8 cellular contexts compared by ENCODE assay signal in the genomic region with DNA sequence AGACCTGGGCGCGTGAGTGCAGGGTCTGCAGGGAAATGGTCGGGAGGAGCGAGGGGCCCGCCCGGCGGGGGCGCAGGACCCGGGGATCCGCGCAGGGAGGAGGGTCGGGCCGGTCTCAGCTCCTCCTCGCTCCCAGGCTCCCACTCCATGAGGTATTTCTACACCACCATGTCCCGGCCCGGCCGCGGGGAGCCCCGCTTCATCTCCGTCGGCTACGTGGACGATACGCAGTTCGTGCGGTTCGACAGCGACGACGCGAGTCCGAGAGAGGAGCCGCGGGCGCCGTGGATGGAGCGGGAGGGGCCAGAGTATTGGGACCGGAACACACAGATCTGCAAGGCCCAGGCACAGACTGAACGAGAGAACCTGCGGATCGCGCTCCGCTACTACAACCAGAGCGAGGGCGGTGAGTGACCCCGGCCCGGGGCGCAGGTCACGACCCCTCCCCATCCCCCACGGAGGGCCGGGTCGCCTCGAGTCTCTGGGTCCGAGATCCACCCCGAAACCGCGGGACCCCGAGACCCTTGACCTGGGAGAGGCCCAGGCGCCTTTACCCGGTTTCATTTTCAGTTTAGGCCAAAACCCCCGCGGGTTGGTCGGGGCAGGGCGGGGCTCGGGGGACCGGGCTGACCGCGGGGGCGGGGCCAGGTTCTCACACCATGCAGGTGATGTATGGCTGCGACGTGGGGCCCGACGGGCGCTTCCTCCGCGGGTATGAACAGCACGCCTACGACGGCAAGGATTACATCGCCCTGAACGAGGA. TPM values are rescaled to one million over a fixed set of nuclear protein-coding genes. Genes with fewer than 3 reads are reported as not detected.
DNase-seq lines count a peak whose midpoint lies in the region; ATAC-seq lines count a peak whose summit lies in the region.

No MANE protein-coding gene starts in this region.

- H4K5ac ChIP-seq in mesendoderm (ENCODE audit: low read length), result no peak overlapping the region

- peak overlapping the region; percentile 78 for H3K56ac ChIP-seq in mesendoderm (ENCODE audit: low read length)

- no peak overlapping the region for H2BK15ac ChIP-seq in mesendoderm (replicated peaks; ENCODE audit: low read depth)

- peak overlapping the region; percentile 92 for H2AFZ ChIP-seq in Karpas-422 (ENCODE audit: low read length)

- H3K27me3 ChIP-seq in Karpas-422 (ENCODE audit: low read length) (no peaks in the 10 kb centered on the region), mesendoderm (ENCODE audit: insufficient read depth, low read length, poor library complexity) (peaks cover 13% of the 10 kb centered on the region)
- no peaks in the 10 kb centered on the region for H3K27me3 ChIP-seq in effector memory CD4-positive, alpha-beta T cell (replicated peaks; ENCODE audit: control insufficient read depth, insufficient read depth, low read length, poor library complexity, severe bottlenecking)

- H3K4me2 ChIP-seq in Karpas-422 (ENCODE audit: low read depth, low read length, poor library complexity, severe bottlenecking), result peak overlapping the region; percentile 55
- peak overlapping the region; percentile 32 for H3K4me2 ChIP-seq in mesendoderm (ENCODE audit: low read length)

- H3K36me3 ChIP-seq in Karpas-422 (ENCODE audit: insufficient read depth, low read length), result no peaks in the 10 kb centered on the region
- H3K36me3 ChIP-seq in effector memory CD4-positive, alpha-beta T cell (ENCODE audit: control insufficient read depth, insufficient read depth, low read length), result no peaks in the 10 kb centered on the region
- no peaks in the 10 kb centered on the region for H3K36me3 ChIP-seq in mesendoderm (ENCODE audit: control insufficient read depth, insufficient read depth, low read length)

- peak overlapping the region; percentile 66 for H3K4me3 ChIP-seq in Karpas-422 (ENCODE audit: low read length)
- peak overlapping the region; percentile 74 for H3K4me3 ChIP-seq in effector memory CD4-positive, alpha-beta T cell (ENCODE audit: insufficient read depth, low read depth, low read length, poor library complexity, severe bottlenecking)
- peak overlapping the region; percentile 9 for H3K4me3 ChIP-seq in mesendoderm (ENCODE audit: low read length)

- ATAC-seq in GM21515 (IDR thresholded peaks at IDR 0.05; ENCODE audit: unreplicated experiment), result peak; percentile 76

- no peaks in the 10 kb centered on the region for H4K20me1 ChIP-seq in Karpas-422 (ENCODE audit: insufficient read depth, low read depth, low read length)

- peak overlapping the region; percentile 59 for H3K9ac ChIP-seq in Karpas-422 (ENCODE audit: low read length)
- H3K9ac ChIP-seq in mesendoderm (ENCODE audit: low read length), result peak overlapping the region; percentile 61

- H2BK5ac ChIP-seq in mesendoderm (ENCODE audit: low read length), result no peak overlapping the region

- WGBS in mesendoderm (ENCODE audit: extremely low coverage, insufficient coverage, low lambda C conversion rate), result no CpG with 5 or more reads among the region's 81 CpGs

- DNase-seq in Daoy (ENCODE audit: low read depth), result peak; percentile 64
- peak; percentile 49 for DNase-seq in Karpas-422
- peak; percentile 50 to 82 for DNase-seq in activated CD8-positive, alpha-beta memory T cell treated with anti-CD3 and anti-CD28 coated beads for 1 hour (ENCODE audit: extremely low read depth in 1 of 2, low read depth in 1 of 2)
- DNase-seq in effector memory CD4-positive, alpha-beta T cell, result peak; percentile 82 to 90 (median 90)
- DNase-seq in mesendoderm, result peak; percentile 29
- peak; percentile 37 for DNase-seq in stimulated activated CD8-positive, alpha-beta memory T cell treated with anti-CD3 and anti-CD28 coated beads, Interleukin-15, amount 100 ng/mL, for 24 hours (ENCODE audit: low read depth)
- DNase-seq in NCI-H187 treated with DMSO at 0.1 percent for 48 hours (lab: John Stamatoyannopoulos, UW), result no peak

- H3K27ac ChIP-seq in Karpas-422 (ENCODE audit: low read length), result no peak overlapping the region
- peak overlapping the region; percentile 93 for H3K27ac ChIP-seq in effector memory CD4-positive, alpha-beta T cell (ENCODE audit: insufficient read depth, low read length, poor library complexity, severe bottlenecking)
- no peak overlapping the region for H3K27ac ChIP-seq in mesendoderm (ENCODE audit: low read depth, low read length)

- no peak overlapping the region for H3K4ac ChIP-seq in mesendoderm (ENCODE audit: low read depth, low read length)

- H3K4me1 ChIP-seq in Karpas-422 (ENCODE audit: low read length) (peaks cover 12% of the 10 kb centered on the region), mesendoderm (ENCODE audit: control insufficient read depth, low read depth, low read length) (no peaks in the 10 kb centered on the region)
- peaks cover 5% of the 10 kb centered on the region for H3K4me1 ChIP-seq in effector memory CD4-positive, alpha-beta T cell (ENCODE audit: control insufficient read depth, insufficient read depth, low read length, poor library complexity, severe bottlenecking)

- no peaks in the 10 kb centered on the region for H3K9me2 ChIP-seq in Karpas-422 (replicated peaks; ENCODE audit: insufficient read depth, low read length)

- no peaks in the 10 kb centered on the region for H3K79me1 ChIP-seq in mesendoderm (ENCODE audit: low read length)

- H3K79me2 ChIP-seq in Karpas-422 (ENCODE audit: low read length) (no peaks in the 10 kb centered on the region), mesendoderm (ENCODE audit: control insufficient read depth, insufficient read depth, low read length) (no peaks in the 10 kb centered on the region)

- no peak overlapping the region for H2BK120ac ChIP-seq in mesendoderm (ENCODE audit: low read depth, low read length)

- no peak overlapping the region for H4K8ac ChIP-seq in mesendoderm (ENCODE audit: low read depth, low read length)

- no peak overlapping the region for H3K18ac ChIP-seq in mesendoderm (ENCODE audit: low read length)

- no peaks in the 10 kb centered on the region for H3K9me3 ChIP-seq in Karpas-422 (ENCODE audit: low read length)
- H3K9me3 ChIP-seq in effector memory CD4-positive, alpha-beta T cell (ENCODE audit: control insufficient read depth, low read length), result no peaks in the 10 kb centered on the region

- H3K23ac ChIP-seq in mesendoderm (ENCODE audit: low read length), result no peak overlapping the region

- H2AK5ac ChIP-seq in mesendoderm (ENCODE audit: low read length), result no peak overlapping the region

RNA-seq across cellular contexts. Expression of a gene that starts 54.3 kb away (rescaled TPM):
- 321 and 324 TPM in 2 replicates for total RNA-seq in Daoy (2014; rRNA removed; shearing (Covaris generic))
- 739 and 1,496 TPM in 2 replicates for total RNA-seq in Karpas-422 (2014; rRNA removed; shearing (Covaris generic); ENCODE audit: low replicate concordance)
- 258 TPM for polyA plus RNA-seq in mesendoderm (2013, experiment 1 of 2)
- 262 TPM for polyA plus RNA-seq in mesendoderm (2013, experiment 2 of 2)

Comparison
In these comparisons a context has a peak if more than half of its experiments do, and no peak if none do; other contexts are left out.
1. H3K4me3 ChIP-seq: peak in every context shown above with its lines; median percentile 74 in effector memory CD4-positive, alpha-beta T cell; 66 in Karpas-422; 9 in mesendoderm.